1 cellular context compared by ENCODE assay signal in the genomic region with DNA sequence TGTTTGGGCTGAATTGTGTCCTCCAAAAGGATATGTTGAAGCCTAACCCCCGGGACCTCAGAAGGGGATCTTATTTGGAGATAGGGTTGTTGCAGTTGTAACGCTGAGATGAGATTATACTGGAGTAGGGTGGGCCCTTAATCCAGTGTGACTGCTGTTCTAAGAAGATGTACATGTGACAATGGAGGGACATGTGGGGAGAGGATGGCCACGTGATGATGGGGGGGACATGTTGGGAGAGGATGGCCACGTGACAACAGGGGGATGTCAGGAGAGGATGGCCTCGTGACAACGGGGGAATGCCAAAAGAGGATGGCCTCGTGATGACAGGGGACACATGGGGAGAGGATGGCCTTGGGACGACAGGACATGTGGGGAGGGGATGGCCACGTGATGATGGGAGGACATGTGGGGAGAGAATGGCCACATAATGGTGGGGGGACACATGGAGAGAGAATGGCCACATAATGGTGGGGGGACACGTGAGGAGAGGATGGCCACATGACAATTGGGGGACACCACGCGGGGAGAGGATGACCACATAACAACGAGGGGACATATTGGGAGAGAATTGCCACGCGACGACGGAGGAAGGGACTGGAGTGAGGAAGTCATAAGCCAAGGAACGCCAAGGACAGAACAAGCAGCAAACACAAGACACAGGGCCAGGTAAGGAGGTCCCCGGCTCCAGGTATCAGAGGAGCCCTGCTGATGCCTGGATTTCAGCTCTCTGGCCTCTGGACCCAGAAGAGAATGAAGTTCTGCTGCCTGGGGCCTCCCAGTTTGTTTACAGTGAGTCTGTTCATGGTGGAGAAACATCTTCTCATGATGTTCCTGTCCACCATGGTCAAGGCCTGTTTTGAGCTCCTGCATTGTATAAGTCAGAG.
TF ChIP-seq lines count a peak whose summit lies in the region.

No MANE protein-coding gene starts in this region.

TF ChIP-seq in HepG2, 621 proteins besides CTCF, POLR2A, EP300 and RAD21 (continued from another document and continues in another):
- TF ChIP-seq HNF1A (IDR thresholded peaks at IDR 0.05; ENCODE audit: low read depth) (no peak), HNF1A (CRISPR knock-in tag; IDR thresholded peaks at IDR 0.05; ENCODE audit: borderline replicate concordance) (no peak), MTF1 (CRISPR knock-in tag; IDR thresholded peaks at IDR 0.05) (no peak), MAZ (IDR thresholded peaks at IDR 0.05; ENCODE audit: borderline replicate concordance, low read depth, low read length) (no peak; the same call in 1 of the 2 replicates), MAZ (CRISPR knock-in tag; IDR thresholded peaks at IDR 0.05; ENCODE audit: low read depth) (peak; percentile 61; the same call in 1 of the 2 replicates), ZBTB46 (CRISPR knock-in tag; IDR thresholded peaks at IDR 0.05; ENCODE audit: borderline replicate concordance) (no peak), SP1 (IDR thresholded peaks at IDR 0.05) (no peak), SP1 (CRISPR knock-in tag; IDR thresholded peaks at IDR 0.05) (no peak), NAIF1 (CRISPR knock-in tag; IDR thresholded peaks at IDR 0.05; ENCODE audit: borderline replicate concordance) (peak; percentile 69; the same call in 1 of the 2 replicates), SNRNP70 (IDR thresholded peaks at IDR 0.05; ENCODE audit: low read depth, low read length) (no peak), REL (CRISPR knock-in tag; conservative IDR thresholded peaks at IDR 0.05) (peak; percentile 92), ZNF850 (CRISPR knock-in tag; conservative IDR thresholded peaks at IDR 0.05) (0 out of 2 replicates have a peak, but pooled peaks have one; percentile 15), ZNF337 (CRISPR knock-in tag; IDR thresholded peaks at IDR 0.05; ENCODE audit: borderline replicate concordance, low read depth) (no peak), SRY (CRISPR knock-in tag; IDR thresholded peaks at IDR 0.05) (no peak; the same call in none of the 2 replicates), MXD4 (CRISPR knock-in tag; IDR thresholded peaks at IDR 0.05) (peak; percentile 49; the same call in 1 of the 2 replicates), ZMYM3 (CRISPR knock-in tag; IDR thresholded peaks at IDR 0.05) (no peak; the same call in 1 of the 2 replicates), ZNF562 (CRISPR knock-in tag; IDR thresholded peaks at IDR 0.05; ENCODE audit: borderline replicate concordance) (no peak), ZNF143 (CRISPR knock-in tag; IDR thresholded peaks at IDR 0.05) (no peak), KMT2A (CRISPR knock-in tag; IDR thresholded peaks at IDR 0.05) (peak; percentile 37; the same call in 1 of the 2 replicates), ZNF747 (CRISPR knock-in tag; IDR thresholded peaks at IDR 0.05; ENCODE audit: borderline replicate concordance) (no peak), HMGXB3 (CRISPR knock-in tag; IDR thresholded peaks at IDR 0.05; ENCODE audit: borderline replicate concordance) (no peak), ZEB1 (IDR thresholded peaks at IDR 0.05; ENCODE audit: insufficient replicate concordance, low read depth) (peak; percentile 40), MTA1 (CRISPR knock-in tag; IDR thresholded peaks at IDR 0.05; ENCODE audit: borderline replicate concordance) (peak; percentile 86; the same call in 1 of the 2 replicates), ZNF558 (CRISPR knock-in tag; IDR thresholded peaks at IDR 0.05; ENCODE audit: borderline replicate concordance) (no peak; the same call in 1 of the 2 replicates), ARID3A (IDR thresholded peaks at IDR 0.05; ENCODE audit: low read depth, low read length) (no peak), GABPB1 (CRISPR knock-in tag; IDR thresholded peaks at IDR 0.05) (no peak; the same call in none of the 2 replicates), KDM5B (CRISPR knock-in tag; IDR thresholded peaks at IDR 0.05; ENCODE audit: borderline replicate concordance) (peak; percentile 79), ZMYM4 (CRISPR knock-in tag; IDR thresholded peaks at IDR 0.05) (peak; percentile 14; the same call in 1 of the 2 replicates), HIVEP1 (CRISPR knock-in tag; IDR thresholded peaks at IDR 0.05) (peak; percentile 42; the same call in 1 of the 2 replicates), ZNF572 (CRISPR knock-in tag; IDR thresholded peaks at IDR 0.05) (no peak; the same call in 1 of the 2 replicates), PAF1 (CRISPR knock-in tag; IDR thresholded peaks at IDR 0.05) (0 out of 2 replicates have a peak, but pooled peaks have one; percentile 67), NR3C1 (CRISPR knock-in tag; IDR thresholded peaks at IDR 0.05) (no peak), ELF1 (CRISPR knock-in tag; IDR thresholded peaks at IDR 0.05) (no peak), EEA1 (CRISPR knock-in tag; IDR thresholded peaks at IDR 0.05; ENCODE audit: borderline replicate concordance) (0 out of 2 replicates have a peak, but pooled peaks have one; percentile 52), NR2C2 (CRISPR knock-in tag; IDR thresholded peaks at IDR 0.05; ENCODE audit: borderline replicate concordance) (no peak), ZSCAN9 (CRISPR knock-in tag; IDR thresholded peaks at IDR 0.05; ENCODE audit: borderline replicate concordance) (0 out of 2 replicates have a peak, but pooled peaks have one; percentile 63), ZKSCAN1 (IDR thresholded peaks at IDR 0.05; ENCODE audit: low read length) (no peak), ZNF546 (CRISPR knock-in tag; conservative IDR thresholded peaks at IDR 0.05) (no peak; the same call in none of the 2 replicates), ZNF550 (CRISPR knock-in tag; IDR thresholded peaks at IDR 0.05; ENCODE audit: borderline replicate concordance) (no peak), CHD4 (IDR thresholded peaks at IDR 0.05; ENCODE audit: borderline replicate concordance, low read length) (no peak), TEAD3 (CRISPR knock-in tag; optimal IDR thresholded peaks at IDR 0.05; ENCODE audit: borderline replicate concordance) (no peak), ZNF383 (CRISPR knock-in tag; IDR thresholded peaks at IDR 0.05; ENCODE audit: borderline replicate concordance) (no peak)
- TF ChIP-seq, protein P1, sequence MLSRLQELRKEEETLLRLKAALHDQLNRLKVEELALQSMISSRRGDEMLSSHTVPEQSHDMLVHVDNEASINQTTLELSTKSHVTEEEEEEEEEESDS (CRISPR knock-in tag; IDR thresholded peaks at IDR 0.05; ENCODE audit: borderline replicate concordance) = no peak; the same call in 1 of the 2 replicates
- TF ChIP-seq, protein P2, sequence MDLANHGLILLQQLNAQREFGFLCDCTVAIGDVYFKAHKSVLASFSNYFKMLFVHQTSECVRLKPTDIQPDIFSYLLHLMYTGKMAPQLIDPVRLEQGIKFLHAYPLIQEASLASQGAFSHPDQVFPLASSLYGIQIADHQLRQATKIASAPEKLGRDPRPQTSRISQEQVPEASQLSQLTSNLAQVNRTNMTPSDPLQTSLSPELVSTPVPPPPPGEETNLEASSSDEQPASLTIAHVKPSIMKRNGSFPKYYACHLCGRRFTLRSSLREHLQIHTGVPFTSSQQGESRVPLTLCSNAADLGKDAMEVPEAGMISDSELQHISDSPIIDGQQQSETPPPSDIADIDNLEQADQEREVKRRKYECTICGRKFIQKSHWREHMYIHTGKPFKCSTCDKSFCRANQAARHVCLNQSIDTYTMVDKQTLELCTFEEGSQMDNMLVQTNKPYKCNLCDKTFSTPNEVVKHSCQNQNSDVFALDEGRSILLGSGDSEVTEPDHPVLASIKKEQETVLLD (CRISPR knock-in tag; IDR thresholded peaks at IDR 0.05; ENCODE audit: low read depth) = peak; percentile 60; the same call in 1 of the 2 replicates
- TF ChIP-seq, protein P3, sequence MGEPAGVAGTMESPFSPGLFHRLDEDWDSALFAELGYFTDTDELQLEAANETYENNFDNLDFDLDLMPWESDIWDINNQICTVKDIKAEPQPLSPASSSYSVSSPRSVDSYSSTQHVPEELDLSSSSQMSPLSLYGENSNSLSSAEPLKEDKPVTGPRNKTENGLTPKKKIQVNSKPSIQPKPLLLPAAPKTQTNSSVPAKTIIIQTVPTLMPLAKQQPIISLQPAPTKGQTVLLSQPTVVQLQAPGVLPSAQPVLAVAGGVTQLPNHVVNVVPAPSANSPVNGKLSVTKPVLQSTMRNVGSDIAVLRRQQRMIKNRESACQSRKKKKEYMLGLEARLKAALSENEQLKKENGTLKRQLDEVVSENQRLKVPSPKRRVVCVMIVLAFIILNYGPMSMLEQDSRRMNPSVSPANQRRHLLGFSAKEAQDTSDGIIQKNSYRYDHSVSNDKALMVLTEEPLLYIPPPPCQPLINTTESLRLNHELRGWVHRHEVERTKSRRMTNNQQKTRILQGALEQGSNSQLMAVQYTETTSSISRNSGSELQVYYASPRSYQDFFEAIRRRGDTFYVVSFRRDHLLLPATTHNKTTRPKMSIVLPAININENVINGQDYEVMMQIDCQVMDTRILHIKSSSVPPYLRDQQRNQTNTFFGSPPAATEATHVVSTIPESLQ (CRISPR knock-in tag; conservative IDR thresholded peaks at IDR 0.05) = no peak
